Comparison of ENCODE assay signal across 13 cellular contexts in genomic region chr22:18070556-18071306, GRCh38. TPM values are rescaled to one million over a fixed set of nuclear protein-coding genes. Genes with fewer than 3 reads are reported as not detected.
DNase-seq lines count a peak whose midpoint lies in the region; ATAC-seq and TF ChIP-seq lines count a peak whose summit lies in the region.
"Had no signal": no experiment of that assay in that cellular context is flagged by ENCODE, and none has a peak within 500 bp of the region (broad histone marks: within the 10 kb centered on the region; RNA-seq: fewer than 3 reads in every experiment).

No MANE protein-coding gene starts in this region.

- no peak overlapping the region for H3K27ac Mint-ChIP-seq in activated CD8-positive, alpha-beta T cell treated with anti-CD3 and anti-CD28 coated beads for 36 hours
- H3K27ac Mint-ChIP-seq in activated CD8-positive, alpha-beta T cell treated with anti-CD3 and anti-CD28 coated beads, Interleukin-2, amount 10 ng/mL, durations not matched to agents 7 days and 5 days, result no peak overlapping the region
- H3K27ac Mint-ChIP-seq in CD14-positive monocyte, result no peak overlapping the region
- H3K27ac Mint-ChIP-seq in natural killer cell, result no peak overlapping the region
- H3K27ac Mint-ChIP-seq: activated CD8-positive, alpha-beta memory T cell treated with anti-CD3 and anti-CD28 coated beads, Interleukin-2, amount 10 ng/mL, durations not matched to agents 7 days and 5 days had no signal

- intact Hi-C loops in activated CD8-positive, alpha-beta T cell treated with anti-CD3 and anti-CD28 coated beads for 36 hours (cut with micrococcal nuclease), result no loop called here
- intact Hi-C loops in esophagus muscularis mucosa (cut with DNase I) (no loop called here), CD14-positive monocyte (cut with micrococcal nuclease) (loop anchor here (10.0 kb wide), 2 partner anchors 326 to 986 kb away; partner anchors contain the start of gene IL17RA (in 1 of the 2)), natural killer cell (cut with micrococcal nuclease) (loop anchor here (10.0 kb wide), 2 partner anchors 916 to 996 kb away; partner anchors contain the start of gene HDHD5)

- H3K27ac ChIP-seq in esophagus muscularis mucosa (replicated peaks in 1 of 4), result no peak overlapping the region
- H3K27ac ChIP-seq: gastrocnemius medialis, SK-N-MC had no signal

- peaks cover under 1% of the 10 kb centered on the region for H3K4me1 Mint-ChIP-seq in activated CD8-positive, alpha-beta T cell treated with anti-CD3 and anti-CD28 coated beads for 36 hours (ENCODE audit: low read depth)
- H3K4me1 Mint-ChIP-seq in activated CD8-positive, alpha-beta T cell treated with anti-CD3 and anti-CD28 coated beads, Interleukin-2, amount 10 ng/mL, durations not matched to agents 7 days and 5 days (ENCODE audit: low read depth), result peaks cover 3% of the 10 kb centered on the region
- H3K4me1 Mint-ChIP-seq in CD14-positive monocyte (peaks cover 7% of the 10 kb centered on the region), natural killer cell (peaks cover under 1 to 4% of the 10 kb centered on the region in 2 donors)
- H3K4me1 Mint-ChIP-seq: activated CD8-positive, alpha-beta memory T cell treated with anti-CD3 and anti-CD28 coated beads, Interleukin-2, amount 10 ng/mL, durations not matched to agents 7 days and 5 days had no signal

- H3K4me1 ChIP-seq in esophagus muscularis mucosa, result peaks cover 7 to 48% (median 42%) of the 10 kb centered on the region in 4 donors

- ATAC-seq in activated CD8-positive, alpha-beta T cell treated with anti-CD3 and anti-CD28 coated beads for 36 hours, result no peak
- ATAC-seq in activated CD8-positive, alpha-beta T cell treated with anti-CD3 and anti-CD28 coated beads, Interleukin-2, amount 10 ng/mL, durations not matched to agents 7 days and 5 days, result no peak
- ATAC-seq in HG03460 (IDR thresholded peaks at IDR 0.05; ENCODE audit: unreplicated experiment), result no peak
- ATAC-seq in natural killer cell, result no peak
- ATAC-seq: activated CD8-positive, alpha-beta memory T cell treated with anti-CD3 and anti-CD28 coated beads, Interleukin-2, amount 10 ng/mL, durations not matched to agents 7 days and 5 days; gastrocnemius medialis had no signal

- peaks cover 8% of the 10 kb centered on the region for H3K27me3 Mint-ChIP-seq in activated CD8-positive, alpha-beta T cell treated with anti-CD3 and anti-CD28 coated beads for 36 hours
- peaks cover 15% of the 10 kb centered on the region for H3K27me3 Mint-ChIP-seq in activated CD8-positive, alpha-beta T cell treated with anti-CD3 and anti-CD28 coated beads, Interleukin-2, amount 10 ng/mL, durations not matched to agents 7 days and 5 days (ENCODE audit: low read depth)
- peaks cover 5 to 7% (median 6%) of the 10 kb centered on the region in 3 donors for H3K27me3 Mint-ChIP-seq in CD14-positive monocyte (ENCODE audit: low read depth in 3 of 3)
- H3K27me3 Mint-ChIP-seq in natural killer cell (ENCODE audit: low read depth in 2 of 2), result peaks cover 18 to 44% of the 10 kb centered on the region in 2 donors

- 89% methylated on average over 14 of the region's 14 CpGs for WGBS in esophagus muscularis mucosa

- H3K4me3 Mint-ChIP-seq in activated CD8-positive, alpha-beta T cell treated with anti-CD3 and anti-CD28 coated beads for 36 hours, result no peak overlapping the region
- no peak overlapping the region for H3K4me3 Mint-ChIP-seq in activated CD8-positive, alpha-beta T cell treated with anti-CD3 and anti-CD28 coated beads, Interleukin-2, amount 10 ng/mL, durations not matched to agents 7 days and 5 days
- H3K4me3 Mint-ChIP-seq in CD14-positive monocyte (no peak overlapping the region), natural killer cell (no peak overlapping the region)
- H3K4me3 Mint-ChIP-seq: activated CD8-positive, alpha-beta memory T cell treated with anti-CD3 and anti-CD28 coated beads, Interleukin-2, amount 10 ng/mL, durations not matched to agents 7 days and 5 days had no signal

- H3K9me3 ChIP-seq in esophagus muscularis mucosa, result no peaks in the 10 kb centered on the region
- H3K9me3 ChIP-seq: gastrocnemius medialis had no signal

- H3K4me3 ChIP-seq in esophagus muscularis mucosa, result no peak overlapping the region
- H3K4me3 ChIP-seq: gastrocnemius medialis, lung, SK-N-MC had no signal

- no peaks in the 10 kb centered on the region for H3K36me3 ChIP-seq in esophagus muscularis mucosa
- H3K36me3 ChIP-seq: gastrocnemius medialis had no signal

- peaks cover 0 to 3% (median 0%) of the 10 kb centered on the region in 4 donors for H3K27me3 ChIP-seq in esophagus muscularis mucosa
- H3K27me3 ChIP-seq: gastrocnemius medialis had no signal

- TF ChIP-seq POLR2A in esophagus muscularis mucosa (IDR thresholded peaks at IDR 0.05; ENCODE audit: low read depth), result no peak

- CTCF ChIA-PET in activated CD8-positive, alpha-beta T cell treated with anti-CD3 and anti-CD28 coated beads for 36 hours (lab: Charles Lee), result interaction anchor here (0.6 to 9.3 kb wide), 5 partner anchors 86 to 329 kb away, joined by 3 to 189 read pairs (median 6); no protein-coding TSS in a partner anchor
- CTCF ChIA-PET in activated CD8-positive, alpha-beta T cell treated with anti-CD3 and anti-CD28 coated beads, Interleukin-2, amount 10 ng/mL, durations not matched to agents 7 days and 5 days (lab: Charles Lee), result interaction anchor here (1.0 to 1.6 kb wide), 5 partner anchors 13 to 316 kb away, joined by 3 to 6 read pairs (median 4); no protein-coding TSS in a partner anchor

- TF ChIP-seq CTCF in activated CD8-positive, alpha-beta T cell treated with anti-CD3 and anti-CD28 coated beads for 36 hours (IDR thresholded peaks at IDR 0.05), result peak; percentile 47
- TF ChIP-seq CTCF in esophagus muscularis mucosa (IDR thresholded peaks at IDR 0.05) (peak in 2 of 3 experiments; percentile 5 to 9), CD14-positive monocyte (IDR thresholded peaks at IDR 0.05) (no peak), natural killer cell (IDR thresholded peaks at IDR 0.05) (no peak)

- H3K36me3 Mint-ChIP-seq in activated CD8-positive, alpha-beta T cell treated with anti-CD3 and anti-CD28 coated beads for 36 hours (ENCODE audit: low read depth), result no peaks in the 10 kb centered on the region
- H3K36me3 Mint-ChIP-seq in activated CD8-positive, alpha-beta T cell treated with anti-CD3 and anti-CD28 coated beads, Interleukin-2, amount 10 ng/mL, durations not matched to agents 7 days and 5 days (ENCODE audit: low read depth), result no peaks in the 10 kb centered on the region
- no peaks in the 10 kb centered on the region for H3K36me3 Mint-ChIP-seq in CD14-positive monocyte
- H3K36me3 Mint-ChIP-seq in natural killer cell, result no peaks in the 10 kb centered on the region
- H3K36me3 Mint-ChIP-seq: activated CD8-positive, alpha-beta memory T cell treated with anti-CD3 and anti-CD28 coated beads, Interleukin-2, amount 10 ng/mL, durations not matched to agents 7 days and 5 days had no signal

- H3K9me3 Mint-ChIP-seq in activated CD8-positive, alpha-beta T cell treated with anti-CD3 and anti-CD28 coated beads for 36 hours, result no peaks in the 10 kb centered on the region
- H3K9me3 Mint-ChIP-seq in activated CD8-positive, alpha-beta T cell treated with anti-CD3 and anti-CD28 coated beads, Interleukin-2, amount 10 ng/mL, durations not matched to agents 7 days and 5 days (ENCODE audit: insufficient read depth), result no peaks in the 10 kb centered on the region
- H3K9me3 Mint-ChIP-seq in CD14-positive monocyte (no peaks in the 10 kb centered on the region), natural killer cell (no peaks in the 10 kb centered on the region)

- TF ChIP-seq EP300 in esophagus muscularis mucosa (IDR thresholded peaks at IDR 0.05), result no peak

- POLR2A ChIA-PET in activated CD8-positive, alpha-beta T cell treated with anti-CD3 and anti-CD28 coated beads for 36 hours (lab: Charles Lee), result no interaction called here
- POLR2A ChIA-PET in activated CD8-positive, alpha-beta T cell treated with anti-CD3 and anti-CD28 coated beads, Interleukin-2, amount 10 ng/mL, durations not matched to agents 7 days and 5 days (lab: Charles Lee), result no interaction called here

- peak; percentile 21 for DNase-seq in activated CD8-positive, alpha-beta T cell treated with anti-CD3 and anti-CD28 coated beads for 36 hours
- no peak for DNase-seq in activated CD8-positive, alpha-beta T cell treated with anti-CD3 and anti-CD28 coated beads, Interleukin-2, amount 10 ng/mL, durations not matched to agents 7 days and 5 days
- peak; percentile 36 for DNase-seq in NCI-H2227 (lab: John Stamatoyannopoulos, UW; ENCODE audit: unreplicated experiment)
- DNase-seq in esophagus muscularis mucosa (ENCODE audit: extremely low spot score), result no peak
- peak; percentile 48 for DNase-seq in stimulated activated CD8-positive, alpha-beta memory T cell treated with anti-CD3 and anti-CD28 coated beads, Interleukin-4, amount 100 ng/mL, for 48 hours
- no peak for DNase-seq in CD14-positive monocyte (ENCODE audit: low spot score)
- DNase-seq in natural killer cell, result no peak
- DNase-seq: activated CD8-positive, alpha-beta memory T cell treated with anti-CD3 and anti-CD28 coated beads, Interleukin-2, amount 10 ng/mL, durations not matched to agents 7 days and 5 days; C1 segment of cervical spinal cord; gastrocnemius medialis had no signal

RNA-seq across cellular contexts. Expression of gene PEX26, which starts 7.1 kb away (rescaled TPM):
- 10 to 100 TPM; 57.8 to 59.7 TPM for total RNA-seq in activated CD8-positive, alpha-beta T cell treated with anti-CD3 and anti-CD28 coated beads for 36 hours
- 10 to 100 TPM; 44.4 TPM for total RNA-seq in activated CD8-positive, alpha-beta T cell treated with anti-CD3 and anti-CD28 coated beads, Interleukin-2, amount 10 ng/mL, durations not matched to agents 7 days and 5 days
- total RNA-seq in esophagus muscularis mucosa (10 to 100 TPM; 19.7 to 54.2 (median 33.6) TPM), natural killer cell (10 to 100 TPM; 27.6 to 37.4 (median 31.2) TPM)
- polyA plus RNA-seq in CD14-positive monocyte, result 1 to 10 TPM; 3.4 to 3.7 TPM

RNA-seq across cellular contexts. Expression of gene TUBA8, which starts 39.9 kb away (rescaled TPM):
- total RNA-seq in activated CD8-positive, alpha-beta T cell treated with anti-CD3 and anti-CD28 coated beads for 36 hours, result under 1 TPM; 0.56 to 0.85 TPM
- 1 to 10 TPM; 1.2 to 1.5 TPM for total RNA-seq in activated CD8-positive, alpha-beta T cell treated with anti-CD3 and anti-CD28 coated beads, Interleukin-2, amount 10 ng/mL, durations not matched to agents 7 days and 5 days
- total RNA-seq in esophagus muscularis mucosa (10 to 100 TPM in 3 of 4 donors, 1 to 10 TPM in 1; 7.5 to 16.5 (median 14.0) TPM), natural killer cell (1 to 10 TPM; 1.2 to 3.7 (median 2.3) TPM)
- under 1 TPM; 0.18 to 0.27 TPM for polyA plus RNA-seq in CD14-positive monocyte

RNA-seq across cellular contexts. Expression of gene MICAL3, which starts 46.4 kb away (rescaled TPM):
- 10 to 100 TPM; 31.6 to 32.4 TPM for total RNA-seq in activated CD8-positive, alpha-beta T cell treated with anti-CD3 and anti-CD28 coated beads for 36 hours
- total RNA-seq in activated CD8-positive, alpha-beta T cell treated with anti-CD3 and anti-CD28 coated beads, Interleukin-2, amount 10 ng/mL, durations not matched to agents 7 days and 5 days, result 10 to 100 TPM; 26.4 to 29.7 TPM
- 10 to 100 TPM; 35.1 to 91.8 (median 67.8) TPM for total RNA-seq in esophagus muscularis mucosa
- under 1 TPM in 1 of 2 donors, not detected in 1; 0.23 TPM for polyA plus RNA-seq in CD14-positive monocyte
- 10 to 100 TPM; 17.1 to 36.3 (median 34.3) TPM for total RNA-seq in natural killer cell

Comparison
In these comparisons a context has a peak if more than half of its experiments do, and no peak if none do; other contexts are left out.
1. DNase-seq: peak in activated CD8-positive, alpha-beta T cell treated with anti-CD3 and anti-CD28 coated beads for 36 hours (single experiment), NCI-H2227 (single experiment) and stimulated activated CD8-positive, alpha-beta memory T cell treated with anti-CD3 and anti-CD28 coated beads, Interleukin-4, amount 100 ng/mL, for 48 hours (single experiment); none in activated CD8-positive, alpha-beta T cell treated with anti-CD3 and anti-CD28 coated beads, Interleukin-2, amount 10 ng/mL, durations not matched to agents 7 days and 5 days (single experiment), esophagus muscularis mucosa (single experiment), CD14-positive monocyte (single experiment) and natural killer cell (single experiment).
2. CTCF ChIP-seq: peak in activated CD8-positive, alpha-beta T cell treated with anti-CD3 and anti-CD28 coated beads for 36 hours (single experiment) and esophagus muscularis mucosa (2 of 3); none in CD14-positive monocyte (single experiment) and natural killer cell (single experiment).
3. intact Hi-C loops: an anchor here in CD14-positive monocyte (10.0 kb wide) and natural killer cell (10.0 kb wide); none called in activated CD8-positive, alpha-beta T cell treated with anti-CD3 and anti-CD28 coated beads for 36 hours and esophagus muscularis mucosa.